Comparison of ENCODE assay signal across 26 cellular contexts in the genomic region with DNA sequence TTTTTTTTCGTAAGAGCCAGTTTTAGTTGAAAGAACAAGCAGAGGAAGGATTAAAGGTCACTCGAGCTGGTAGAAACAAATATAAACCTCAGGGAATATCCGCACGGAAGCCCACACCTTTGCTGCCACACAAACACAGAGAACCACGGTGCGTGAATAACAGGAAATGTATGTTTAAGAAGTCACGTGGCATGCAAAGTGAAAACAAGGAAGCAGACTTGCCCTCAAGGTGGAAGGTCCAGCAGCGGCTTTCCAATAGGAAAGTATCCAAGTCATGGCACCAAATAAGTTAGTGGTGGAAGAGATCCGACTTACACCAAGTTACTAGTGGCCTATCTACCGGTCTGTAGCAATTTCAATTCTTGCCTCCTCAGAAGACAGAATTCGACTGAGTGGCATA.
"Had no signal": no experiment of that assay in that cellular context is flagged by ENCODE, and none has a peak within 500 bp of the region (broad histone marks: within the 10 kb centered on the region; RNA-seq: fewer than 3 reads in every experiment).

No MANE protein-coding gene starts in this region.

- H3K27ac ChIP-seq: ascending aorta, body of pancreas had no signal

- H3K4me1 Mint-ChIP-seq: activated naive CD8-positive, alpha-beta T cell treated with anti-CD3 and anti-CD28 coated beads, Interleukin-2, amount 50 U/mL, for 24 hours had no signal

- H3K4me3 ChIP-seq: ascending aorta, body of pancreas had no signal

- DNase-seq: activated CD4-positive, alpha-beta T cell treated with anti-CD3 and anti-CD28 coated beads for 4 hours; activated CD8-positive, alpha-beta memory T cell treated with anti-CD3 and anti-CD28 coated beads, Interleukin-2, amount 50 U/mL, for 48 hours; activated CD8-positive, alpha-beta T cell treated with anti-CD3 and anti-CD28 coated beads, Interleukin-2, amount 10 ng/mL, durations not matched to agents 7 days and 5 days; activated effector memory CD4-positive, alpha-beta T cell treated with Interleukin-2 at 50 U/mL for 16 hours; activated naive CD4-positive, alpha-beta T cell treated with Interleukin-2 at 50 U/mL for 16 hours; activated naive CD8-positive, alpha-beta T cell treated with anti-CD3 and anti-CD28 coated beads, Interleukin-2, amount 50 U/mL, for 24 hours; activated T-cell treated with anti-CD3 and anti-CD28 coated beads, Interleukin-2, amount 50 U/mL, for 1 hour; amniotic stem cell; body of pancreas; central memory CD4-positive, alpha-beta T cell; KG1; NCI-H1092; NCI-H1417; NCI-H1930; NCI-H345; NCI-H510A; NCI-H526 treated with DMSO at 0.1 percent for 48 hours; NCI-H82; SIG-M5; SW 1271 had no signal

- H3K36me3 ChIP-seq: ascending aorta had no signal

- H3K27me3 ChIP-seq: ascending aorta, body of pancreas had no signal

- H3K4me1 ChIP-seq: ascending aorta, body of pancreas had no signal

- H3K27ac Mint-ChIP-seq: activated CD8-positive, alpha-beta T cell treated with anti-CD3 and anti-CD28 coated beads, Interleukin-2, amount 10 ng/mL, durations not matched to agents 7 days and 5 days; activated naive CD4-positive, alpha-beta T cell treated with anti-CD3 and anti-CD28 coated beads, Interleukin-2, amount 50 U/mL, for 72 hours; activated naive CD8-positive, alpha-beta T cell treated with anti-CD3 and anti-CD28 coated beads, Interleukin-2, amount 50 U/mL, for 24 hours; activated T-helper 1 cell treated with anti-CD3 and anti-CD28 coated beads, Interleukin-12 subunit alpha, Interleukin-12 subunit beta, Interleukin-2, Interleukin-4 antibody, amounts not matched to agents 30 ng/mL and 10 ng/mL and 1 ng/mL, durations not matched to agents 14 hours and 24 hours and 36 hours; T-helper 1 cell treated with Interleukin-12 subunit alpha and Interleukin-12 subunit beta and Interleukin-4 antibody, amounts not matched to agents 30 μg/mL and 1 μg/mL, for 36 hours had no signal

- ATAC-seq: activated CD4-positive, CD25-positive, alpha-beta regulatory T cell treated with anti-CD3 and anti-CD28 coated beads, Interleukin-2, amount 50 U/mL, for 24 hours; activated CD8-positive, alpha-beta T cell treated with anti-CD3 and anti-CD28 coated beads, Interleukin-2, amount 10 ng/mL, durations not matched to agents 7 days and 5 days; activated naive CD4-positive, alpha-beta T cell treated with anti-CD3 and anti-CD28 coated beads, Interleukin-2, amount 50 U/mL, for 72 hours; activated naive CD8-positive, alpha-beta T cell treated with anti-CD3 and anti-CD28 coated beads, Interleukin-2, amount 50 U/mL, for 24 hours; body of pancreas had no signal

- H3K36me3 Mint-ChIP-seq: activated naive CD4-positive, alpha-beta T cell treated with anti-CD3 and anti-CD28 coated beads, Interleukin-2, amount 50 U/mL, for 72 hours had no signal

- FAIRE-seq: bronchial epithelial cell had no signal

- H3K4me3 Mint-ChIP-seq: activated CD8-positive, alpha-beta T cell treated with anti-CD3 and anti-CD28 coated beads, Interleukin-2, amount 10 ng/mL, durations not matched to agents 7 days and 5 days; activated naive CD8-positive, alpha-beta T cell treated with anti-CD3 and anti-CD28 coated beads, Interleukin-2, amount 50 U/mL, for 24 hours; activated T-helper 1 cell treated with anti-CD3 and anti-CD28 coated beads, Interleukin-12 subunit alpha, Interleukin-12 subunit beta, Interleukin-2, Interleukin-4 antibody, amounts not matched to agents 30 ng/mL and 10 ng/mL and 1 ng/mL, durations not matched to agents 14 hours and 24 hours and 36 hours; T-helper 1 cell treated with Interleukin-12 subunit alpha and Interleukin-12 subunit beta and Interleukin-4 antibody, amounts not matched to agents 30 μg/mL and 1 μg/mL, for 36 hours had no signal

- H3K27me3 Mint-ChIP-seq: activated naive CD8-positive, alpha-beta T cell treated with anti-CD3 and anti-CD28 coated beads, Interleukin-2, amount 50 U/mL, for 24 hours had no signal
